ENCODE assay signal across 12 cellular contexts in genomic region chr3:58260261-58260731, GRCh38. TPM values are rescaled to one million over a fixed set of nuclear protein-coding genes. Genes with fewer than 3 reads are reported as not detected.
A peak's percentile ranks its signal among the peaks of the same experiment; 100 is the strongest.
DNase-seq lines count a peak whose midpoint lies in the region; ATAC-seq, FAIRE-seq and TF ChIP-seq lines count a peak whose summit lies in the region.
"Had no signal": no experiment of that assay in that cellular context is flagged by ENCODE, and none has a peak within 500 bp of the region (broad histone marks: within the 10 kb centered on the region; RNA-seq: fewer than 3 reads in every experiment).

No MANE protein-coding gene starts in this region.

- TF ChIP-seq EP300 in K562 (IDR thresholded peaks at IDR 0.05; ENCODE audit: low read length), result no peak

- CTCF ChIA-PET in K562 (lab: Yijun Ruan, JAX; ENCODE audit: low intra/inter-chr PET ratio), result interaction anchor here (0.6 kb wide), 1 partner anchor 376 kb away, joined by 3 read pairs; no protein-coding TSS in a partner anchor

- no peaks in the 10 kb centered on the region for H3K9me1 ChIP-seq in K562 (ENCODE audit: control insufficient read depth, insufficient read depth, low read length)

- H3K27ac ChIP-seq in K562 (ENCODE audit: extremely low read depth, low read depth, low read length), result no peak overlapping the region
- H3K27ac ChIP-seq: VCaP had no signal

- H4K20me1 ChIP-seq in K562 (replicated peaks; ENCODE audit: control insufficient read depth, insufficient read depth, low read length), result no peaks in the 10 kb centered on the region

- no peak for TF ChIP-seq RAD21 in K562 (CRISPR knock-in tag; conservative IDR thresholded peaks at IDR 0.05 in 1 of 2, IDR thresholded peaks at IDR 0.05 in 1 of 2)

- H3K36me3 Mint-ChIP-seq in nephron progenitor cell (ENCODE audit: low read depth), result peaks cover 11% of the 10 kb centered on the region
- peaks cover 8 to 24% (median 14%) of the 10 kb centered on the region in 3 donors for H3K36me3 Mint-ChIP-seq in immature natural killer cell

- TF ChIP-seq POLR2A in K562 (conservative IDR thresholded peaks at IDR 0.05), result no peak

- no peak overlapping the region for H3K4me3 ChIP-seq in K562
- H3K4me3 ChIP-seq: GM23338 had no signal

- no peak for ATAC-seq in K562
- ATAC-seq in GM19023 (IDR thresholded peaks at IDR 0.05; ENCODE audit: unreplicated experiment), result no peak
- ATAC-seq in HG03097 (IDR thresholded peaks at IDR 0.05; ENCODE audit: low FRiP score, unreplicated experiment), result no peak
- ATAC-seq: GM23338 had no signal

- H3K9me3 Mint-ChIP-seq in nephron progenitor cell (no peaks in the 10 kb centered on the region), immature natural killer cell (no peaks in the 10 kb centered on the region)
- H3K9me3 Mint-ChIP-seq: GM23338 had no signal

- H3K27me3 Mint-ChIP-seq in nephron progenitor cell (ENCODE audit: low read depth, poor library complexity) (peaks cover 4% of the 10 kb centered on the region), immature natural killer cell (ENCODE audit: low read depth in 3 of 3) (no peaks in the 10 kb centered on the region)

- H3K4me1 ChIP-seq in K562 (replicated peaks in 1 of 2; ENCODE audit: control insufficient read depth in 2 of 2, insufficient read depth in 2 of 2, low read length in 2 of 2), result no peaks in the 10 kb centered on the region

- H3K4me3 Mint-ChIP-seq in nephron progenitor cell, result no peak overlapping the region
- no peak overlapping the region for H3K4me3 Mint-ChIP-seq in immature natural killer cell
- H3K4me3 Mint-ChIP-seq: GM23338 had no signal

- no peak overlapping the region for H3K4me2 ChIP-seq in K562 (ENCODE audit: insufficient read depth, low read length)
- H3K4me2 ChIP-seq: GM23338 had no signal

- H3K79me2 ChIP-seq in K562 (ENCODE audit: control insufficient read depth, insufficient read depth, low read length), result no peaks in the 10 kb centered on the region

- H2AFZ ChIP-seq in K562 (ENCODE audit: low read depth, low read length), result no peak overlapping the region
- H2AFZ ChIP-seq: GM23338 had no signal

- H3K27ac Mint-ChIP-seq in nephron progenitor cell (peak overlapping the region; percentile 58), immature natural killer cell (no peak overlapping the region)
- H3K27ac Mint-ChIP-seq: GM23338 had no signal

- no peak for FAIRE-seq in K562 (lab: Jason Lieb, UNC)
- FAIRE-seq: endometrium had no signal

- no peaks in the 10 kb centered on the region for H3K9me3 ChIP-seq in K562 (replicated peaks; ENCODE audit: control insufficient read depth, insufficient read depth, low read depth, low read length)

- no TSS peak for BruUV-seq in K562 (replicated peaks; lab: Mats Ljungman, UMichigan)

- 26% methylated on average over 6 of the region's 6 CpGs for WGBS in K562 (ENCODE audit: insufficient coverage, low coverage, missing lambda C conversion rate)

- H3K4me1 Mint-ChIP-seq in nephron progenitor cell (peaks cover 23% of the 10 kb centered on the region), immature natural killer cell (peaks cover 5 to 8% of the 10 kb centered on the region in 2 donors)
- H3K4me1 Mint-ChIP-seq: GM23338 had no signal

- H3K27me3 ChIP-seq in K562 (ENCODE audit: control insufficient read depth in 2 of 2, insufficient read depth in 2 of 2, low read length in 2 of 2), result no peaks in the 10 kb centered on the region

- H3K9ac ChIP-seq in K562 (ENCODE audit: insufficient read depth in 1 of 2, low read depth in 2 of 2, low read length in 2 of 2), result no peak overlapping the region

- intact Hi-C loops in K562 (cut with micrococcal nuclease), result no loop called here

- peak; percentile 90 for DNase-seq in EH (ENCODE audit: low read depth)
- peak; percentile 18 for DNase-seq in NCI-H226
- DNase-seq in K562 (ENCODE audit: extremely low read depth in 1 of 4, low spot score in 3 of 4), result no peak
- DNase-seq in nephron progenitor cell, result no peak
- DNase-seq in NCI-H446 treated with DMSO at 0.1 percent for 48 hours (lab: John Stamatoyannopoulos, UW), result no peak
- no peak for DNase-seq in immature natural killer cell
- DNase-seq: NCI-H1417 had no signal

- POLR2A ChIA-PET in K562 (lab: Yijun Ruan, JAX), result no interaction called here

- no peaks in the 10 kb centered on the region for H3K36me3 ChIP-seq in K562 (ENCODE audit: control insufficient read depth, insufficient read depth, low read length)

- no peak for TF ChIP-seq CTCF in K562 (IDR thresholded peaks at IDR 0.05 in 2 of 3, conservative IDR thresholded peaks at IDR 0.05 in 1 of 3; ENCODE audit: insufficient read depth in 2 of 3, low read depth in 1 of 3, low read length in 3 of 3)
- no peak for TF ChIP-seq CTCF in nephron progenitor cell (IDR thresholded peaks at IDR 0.05)

- in situ Hi-C loops in K562 (cut with MboI), result no loop called here

RNA-seq across cellular contexts. Expression of gene ABHD6, which starts 22.7 kb away (rescaled TPM):
- 6.4 and 12.8 TPM in 2 replicates for total RNA-seq in K562 (2011; cell fraction: chromatin; rRNA removed; ENCODE audit: low replicate concordance)
- 9.8 and 11.6 TPM in 2 replicates for total RNA-seq in K562 (2011; cell fraction: nucleolus; rRNA removed)
- total RNA-seq in K562 (2011; cell fraction: nucleoplasm; rRNA removed), result 5.2 and 11.6 TPM in 2 replicates
- total RNA-seq in K562 (2014; rRNA removed) (2.1 and 3.7 TPM in 2 replicates), K562 (2014; rRNA removed; fragmentation: Illumina TruSeq; extraction: Trizol) (2.4 and 2.5 TPM in 2 replicates), K562 (2015; rRNA removed; fragmentation: Illumina TruSeq; extraction: Trizol) (3.6 and 4.1 TPM in 2 replicates), K562 (2021) (2.9 and 3.2 TPM in 2 replicates)
- polyA plus RNA-seq in K562 (2011; rRNA removed) (3.6 and 4.1 TPM in 2 replicates), K562 (2014; fragmentation: Illumina TruSeq; extraction: Trizol) (2.3 and 2.9 TPM in 2 replicates), K562 (2014; fragmentation: Nextera tagmentation; extraction: Ambion mirVana) (under 1 TPM; 0.53 to 0.81 TPM), K562 (2014; rRNA removed) (2.3 and 3.4 TPM in 2 replicates), immature natural killer cell (1 to 10 TPM; 8.5 to 8.7 (median 8.6) TPM)
- polyA plus RNA-seq in K562 (2011; cell fraction: cytosol; rRNA removed), result 4.7 and 4.9 TPM in 2 replicates
- 3.6 and 3.9 TPM in 2 replicates for polyA plus RNA-seq in K562 (2011; cell fraction: nucleus; rRNA removed)
- 3.2 and 5.2 TPM in 2 replicates for polyA plus RNA-seq in K562 (2012)
- polyA minus RNA-seq in K562 (2011; rRNA and poly(A)+ RNA removed), result 6.0 and 7.1 TPM in 2 replicates
- 2.5 and 3.4 TPM in 2 replicates for polyA minus RNA-seq in K562 (2011; cell fraction: cytosol; rRNA and poly(A)+ RNA removed)
- 1.9 and 3.6 TPM in 2 replicates for polyA minus RNA-seq in K562 (2011; cell fraction: nucleus; rRNA and poly(A)+ RNA removed)

RNA-seq across cellular contexts. Expression of gene RPP14, which starts 45.7 kb away (rescaled TPM):
- total RNA-seq in K562 (2011; cell fraction: chromatin; rRNA removed; ENCODE audit: low replicate concordance), result 25.4 and 29.4 TPM in 2 replicates
- 14.8 and 18.0 TPM in 2 replicates for total RNA-seq in K562 (2011; cell fraction: nucleolus; rRNA removed)
- total RNA-seq in K562 (2011; cell fraction: nucleoplasm; rRNA removed), result 24.8 and 46.7 TPM in 2 replicates
- total RNA-seq in K562 (2014; rRNA removed), result 13.9 and 15.9 TPM in 2 replicates
- total RNA-seq in K562 (2014; rRNA removed; fragmentation: Illumina TruSeq; extraction: Trizol), result 13.5 and 15.5 TPM in 2 replicates
- total RNA-seq in K562 (2015; rRNA removed; fragmentation: Illumina TruSeq; extraction: Trizol), result 19.9 and 20.4 TPM in 2 replicates
- 14.9 and 17.0 TPM in 2 replicates for total RNA-seq in K562 (2021)
- 14.7 and 18.9 TPM in 2 replicates for polyA plus RNA-seq in K562 (2011; rRNA removed)
- polyA plus RNA-seq in K562 (2011; cell fraction: cytosol; rRNA removed), result 6.3 and 12.9 TPM in 2 replicates
- polyA plus RNA-seq in K562 (2011; cell fraction: nucleus; rRNA removed), result 6.7 and 9.4 TPM in 2 replicates
- polyA plus RNA-seq in K562 (2012), result 6.3 and 9.3 TPM in 2 replicates
- 14.6 and 15.4 TPM in 2 replicates for polyA plus RNA-seq in K562 (2014; fragmentation: Illumina TruSeq; extraction: Trizol)
- polyA plus RNA-seq in K562 (2014; fragmentation: Nextera tagmentation; extraction: Ambion mirVana), result 10 to 100 TPM; 20.5 to 20.8 TPM
- polyA plus RNA-seq in K562 (2014; rRNA removed), result 15.1 and 19.0 TPM in 2 replicates
- 17.9 and 18.2 TPM in 2 replicates for polyA minus RNA-seq in K562 (2011; rRNA and poly(A)+ RNA removed)
- polyA minus RNA-seq in K562 (2011; cell fraction: cytosol; rRNA and poly(A)+ RNA removed), result 5.6 and 8.6 TPM in 2 replicates
- polyA minus RNA-seq in K562 (2011; cell fraction: nucleus; rRNA and poly(A)+ RNA removed), result 5.0 and 7.9 TPM in 2 replicates
- polyA plus RNA-seq in immature natural killer cell, result 1 to 10 TPM; 2.7 to 7.4 (median 3.2) TPM

RNA-seq across cellular contexts. Expression of gene HTD2, which starts 46.0 kb away (rescaled TPM):
- total RNA-seq in K562 (2011; cell fraction: chromatin; rRNA removed; ENCODE audit: low replicate concordance), result 7.2 and 11.2 TPM in 2 replicates
- total RNA-seq in K562 (2011; cell fraction: nucleolus; rRNA removed), result 3.0 and 3.2 TPM in 2 replicates
- total RNA-seq in K562 (2011; cell fraction: nucleoplasm; rRNA removed), result 3.2 and 5.1 TPM in 2 replicates
- 1.8 and 2.7 TPM in 2 replicates for total RNA-seq in K562 (2014; rRNA removed)
- 10.5 and 12.7 TPM in 2 replicates for total RNA-seq in K562 (2014; rRNA removed; fragmentation: Illumina TruSeq; extraction: Trizol)
- 5.8 and 6.9 TPM in 2 replicates for total RNA-seq in K562 (2015; rRNA removed; fragmentation: Illumina TruSeq; extraction: Trizol)
- 8.3 and 9.6 TPM in 2 replicates for total RNA-seq in K562 (2021)
- polyA plus RNA-seq in K562 (2011; rRNA removed), result 9.4 and 11.6 TPM in 2 replicates
- 4.4 and 7.8 TPM in 2 replicates for polyA plus RNA-seq in K562 (2011; cell fraction: cytosol; rRNA removed)
- polyA plus RNA-seq in K562 (2011; cell fraction: nucleus; rRNA removed), result 2.4 and 4.5 TPM in 2 replicates
- polyA plus RNA-seq in K562 (2012), result 3.4 and 4.9 TPM in 2 replicates
- polyA plus RNA-seq in K562 (2014; fragmentation: Illumina TruSeq; extraction: Trizol), result 2.2 and 6.8 TPM in 2 replicates
- polyA plus RNA-seq in K562 (2014; fragmentation: Nextera tagmentation; extraction: Ambion mirVana), result 10 to 100 TPM; 13.9 to 22.8 TPM
- 5.8 and 8.0 TPM in 2 replicates for polyA plus RNA-seq in K562 (2014; rRNA removed)
- 7.5 and 9.7 TPM in 2 replicates for polyA minus RNA-seq in K562 (2011; rRNA and poly(A)+ RNA removed)
- polyA minus RNA-seq in K562 (2011; cell fraction: cytosol; rRNA and poly(A)+ RNA removed), result 2.0 TPM in 1 of 2 replicates, not detected in the other
- 1.5 and 2.2 TPM in 2 replicates for polyA minus RNA-seq in K562 (2011; cell fraction: nucleus; rRNA and poly(A)+ RNA removed)
- 10 to 100 TPM; 12.1 to 27.0 (median 15.0) TPM for polyA plus RNA-seq in immature natural killer cell

RNA-seq across cellular contexts. Expression of gene DNASE1L3, which starts 49.5 kb away (rescaled TPM):
- total RNA-seq in K562 (2011; cell fraction: chromatin; rRNA removed; ENCODE audit: low replicate concordance), result not detected in 2 replicates
- total RNA-seq in K562 (2011; cell fraction: nucleolus; rRNA removed), result not detected in 2 replicates
- total RNA-seq in K562 (2011; cell fraction: nucleoplasm; rRNA removed), result not detected in 2 replicates
- total RNA-seq in K562 (2014; rRNA removed) (not detected in 2 replicates), K562 (2014; rRNA removed; fragmentation: Illumina TruSeq; extraction: Trizol) (not detected in 2 replicates), K562 (2015; rRNA removed; fragmentation: Illumina TruSeq; extraction: Trizol) (not detected in 2 replicates), K562 (2021) (not detected in 2 replicates)
- polyA plus RNA-seq in K562 (2011; rRNA removed) (0.06 TPM in 1 of 2 replicates, not detected in the other), K562 (2014; fragmentation: Illumina TruSeq; extraction: Trizol) (not detected in 2 replicates), K562 (2014; fragmentation: Nextera tagmentation; extraction: Ambion mirVana) (not detected), K562 (2014; rRNA removed) (not detected in 2 replicates), immature natural killer cell (1 to 10 TPM in 1 of 3 donors, under 1 TPM in 1, not detected in 1; 0.40 to 1.7 TPM)
- polyA plus RNA-seq in K562 (2011; cell fraction: cytosol; rRNA removed), result not detected in 2 replicates
- not detected in 2 replicates for polyA plus RNA-seq in K562 (2011; cell fraction: nucleus; rRNA removed)
- not detected in 2 replicates for polyA plus RNA-seq in K562 (2012)
- not detected in 2 replicates for polyA minus RNA-seq in K562 (2011; rRNA and poly(A)+ RNA removed)
- polyA minus RNA-seq in K562 (2011; cell fraction: cytosol; rRNA and poly(A)+ RNA removed), result not detected in 2 replicates
- not detected in 2 replicates for polyA minus RNA-seq in K562 (2011; cell fraction: nucleus; rRNA and poly(A)+ RNA removed)
- total RNA-seq: GM23338 had no signal
- polyA plus RNA-seq: GM23338 had no signal

Comparison
In these comparisons a context has a peak if more than half of its experiments do, and no peak if none do; other contexts are left out.
1. DNase-seq: peak in EH (single experiment) and NCI-H226 (single experiment); none in K562 (0 of 4), nephron progenitor cell (single experiment), NCI-H446 treated with DMSO at 0.1 percent for 48 hours (single experiment) and immature natural killer cell (0 of 3).